In the genomic region with DNA sequence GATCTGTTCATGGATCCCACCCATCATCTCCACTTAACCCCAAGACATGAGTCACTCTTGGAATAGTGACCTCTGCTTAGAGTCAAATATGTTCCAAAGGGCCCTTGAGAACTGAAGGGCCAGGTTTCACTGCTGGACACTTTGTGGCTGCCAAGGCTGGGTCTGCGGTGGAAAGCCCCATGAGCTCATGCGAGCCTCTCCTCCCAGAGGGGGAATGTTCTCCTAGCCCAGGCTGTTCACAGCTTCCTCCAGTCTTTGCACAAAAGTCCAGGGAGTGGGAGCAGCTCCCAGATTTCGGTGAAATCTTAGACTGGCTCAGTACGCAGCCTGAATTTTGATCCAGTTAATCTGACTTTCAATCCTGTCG, we compare ENCODE assay signal across 12 cellular contexts. TPM values are rescaled to one million over a fixed set of nuclear protein-coding genes. Genes with fewer than 3 reads are reported as not detected.
A peak's percentile ranks its signal among the peaks of the same experiment; 100 is the strongest.
DNase-seq lines count a peak whose midpoint lies in the region; TF ChIP-seq lines count a peak whose summit lies in the region.
"Had no signal": no experiment of that assay in that cellular context is flagged by ENCODE, and none has a peak within 500 bp of the region (broad histone marks: within the 10 kb centered on the region; RNA-seq: fewer than 3 reads in every experiment).

No MANE protein-coding gene starts in this region.

- H3K4me1 ChIP-seq in iPS-15b (ENCODE audit: control insufficient read depth, insufficient read depth, low read length) (peaks cover 10% of the 10 kb centered on the region), prostate gland (replicated peaks) (no peaks in the 10 kb centered on the region)

- DNase-seq in EH (ENCODE audit: low read depth) (peak; percentile 42), retina (peak; percentile 32), A172 (ENCODE audit: low spot score) (no peak), prostate gland (ENCODE audit: low spot score) (no peak), NCI-H2107 (lab: John Stamatoyannopoulos, UW) (no peak)
- DNase-seq in activated naive CD4-positive, alpha-beta T cell treated with anti-CD3 and anti-CD28 coated beads, Interleukin-2, amount 10 ng/mL, durations not matched to agents 7 days and 5 days: no peak
- DNase-seq: CD4-positive, CD25-positive, alpha-beta regulatory T cell; cerebellar nuclear complex; kidney glomerular epithelial cell; NCI-H2171 had no signal

- H3K27ac ChIP-seq in prostate gland: no peak overlapping the region

- no peaks in the 10 kb centered on the region for H3K36me3 ChIP-seq in iPS-15b (ENCODE audit: control insufficient read depth, insufficient read depth, low read length)
- no peaks in the 10 kb centered on the region for H3K36me3 ChIP-seq in prostate gland

- H3K4me1 Mint-ChIP-seq in brain: peaks cover 61% of the 10 kb centered on the region
- no peaks in the 10 kb centered on the region for H3K4me1 Mint-ChIP-seq in activated naive CD4-positive, alpha-beta T cell treated with anti-CD3 and anti-CD28 coated beads, Interleukin-2, amount 10 ng/mL, durations not matched to agents 7 days and 5 days
- H3K4me1 Mint-ChIP-seq: CD4-positive, CD25-positive, alpha-beta regulatory T cell had no signal

- H3K36me3 Mint-ChIP-seq in brain: peaks cover 17% of the 10 kb centered on the region
- H3K36me3 Mint-ChIP-seq in activated naive CD4-positive, alpha-beta T cell treated with anti-CD3 and anti-CD28 coated beads, Interleukin-2, amount 10 ng/mL, durations not matched to agents 7 days and 5 days: no peaks in the 10 kb centered on the region
- H3K36me3 Mint-ChIP-seq: CD4-positive, CD25-positive, alpha-beta regulatory T cell had no signal

- H3K9me3 Mint-ChIP-seq in brain: peaks cover 0 to 5% (median 2%) of the 10 kb centered on the region in 5 experiments
- H3K9me3 Mint-ChIP-seq in activated naive CD4-positive, alpha-beta T cell treated with anti-CD3 and anti-CD28 coated beads, Interleukin-2, amount 10 ng/mL, durations not matched to agents 7 days and 5 days: no peaks in the 10 kb centered on the region

- TF ChIP-seq CTCF in brain (conservative IDR thresholded peaks at IDR 0.05) (no peak), prostate gland (IDR thresholded peaks at IDR 0.05) (no peak)

- 62% methylated on average over 5 of the region's 5 CpGs for WGBS in prostate gland

- no peak overlapping the region for H3K9ac ChIP-seq in iPS-15b (ENCODE audit: low read depth, low read length)

- peak overlapping the region; percentile 69 to 94 (median 86) for H3K27ac Mint-ChIP-seq in brain
- H3K27ac Mint-ChIP-seq in activated naive CD4-positive, alpha-beta T cell treated with anti-CD3 and anti-CD28 coated beads, Interleukin-2, amount 10 ng/mL, durations not matched to agents 7 days and 5 days: no peak overlapping the region
- H3K27ac Mint-ChIP-seq: CD4-positive, CD25-positive, alpha-beta regulatory T cell had no signal

- peaks cover 38% of the 10 kb centered on the region for H3K27me3 ChIP-seq in iPS-15b (ENCODE audit: control insufficient read depth, insufficient read depth, low read length)
- H3K27me3 ChIP-seq in prostate gland (replicated peaks; ENCODE audit: insufficient read depth): no peaks in the 10 kb centered on the region

- H3K27me3 Mint-ChIP-seq in brain: peaks cover 17% of the 10 kb centered on the region
- H3K27me3 Mint-ChIP-seq in activated naive CD4-positive, alpha-beta T cell treated with anti-CD3 and anti-CD28 coated beads, Interleukin-2, amount 10 ng/mL, durations not matched to agents 7 days and 5 days: peaks cover 34% of the 10 kb centered on the region

- H3K9me3 ChIP-seq in iPS-15b (ENCODE audit: control insufficient read depth, insufficient read depth, low read length) (no peaks in the 10 kb centered on the region), prostate gland (no peaks in the 10 kb centered on the region)

- H3K4me3 ChIP-seq in iPS-15b (ENCODE audit: low read depth, low read length) (peak overlapping the region; percentile 77), prostate gland (no peak overlapping the region)

- intact Hi-C loops in prostate gland (cut with DNase I): loop anchor here (5.0 kb wide), 1 partner anchor 70 kb away; no protein-coding TSS in a partner anchor

- TF ChIP-seq POLR2A in prostate gland (IDR thresholded peaks at IDR 0.05): no peak

- H3K4me3 Mint-ChIP-seq in brain: peak overlapping the region; percentile 83 to 87 (median 86)
- H3K4me3 Mint-ChIP-seq in activated naive CD4-positive, alpha-beta T cell treated with anti-CD3 and anti-CD28 coated beads, Interleukin-2, amount 10 ng/mL, durations not matched to agents 7 days and 5 days: no peak overlapping the region
- H3K4me3 Mint-ChIP-seq: CD4-positive, CD25-positive, alpha-beta regulatory T cell had no signal

- CTCF ChIA-PET in activated naive CD4-positive, alpha-beta T cell treated with anti-CD3 and anti-CD28 coated beads, Interleukin-2, amount 10 ng/mL, durations not matched to agents 7 days and 5 days (lab: Charles Lee): no interaction called here

RNA-seq across cellular contexts. Expression of a gene that starts 0.7 kb away (rescaled TPM):
- 12.6 TPM for polyA plus RNA-seq in brain (ENCODE audit: insufficient read depth, low read depth, low replicate concordance)
- 12.6 and 13.6 TPM in 2 replicates for total RNA-seq in A172 (2014; rRNA removed; shearing (Covaris generic))
- 1 to 10 TPM; 3.8 to 3.9 TPM for total RNA-seq in prostate gland
- total RNA-seq: CD4-positive, CD25-positive, alpha-beta regulatory T cell had no signal
- polyA plus RNA-seq: CD4-positive, CD25-positive, alpha-beta regulatory T cell had no signal

Comparison
In these comparisons a context has a peak if more than half of its experiments do, and no peak if none do; other contexts are left out.
1. DNase-seq: peak in EH (single experiment) and retina (single experiment); none in A172 (single experiment), prostate gland (single experiment), activated naive CD4-positive, alpha-beta T cell treated with anti-CD3 and anti-CD28 coated beads, Interleukin-2, amount 10 ng/mL, durations not matched to agents 7 days and 5 days (single experiment) and NCI-H2107 (single experiment).